1 cellular context compared by ENCODE assay signal in genomic region chr10:53356616-53357349, GRCh38.
TF ChIP-seq lines count a peak whose summit lies in the region.

No MANE protein-coding gene starts in this region.

TF ChIP-seq in GM23338, 12 proteins besides CTCF, POLR2A, EP300 and RAD21:
- TF ChIP-seq, protein P1, sequence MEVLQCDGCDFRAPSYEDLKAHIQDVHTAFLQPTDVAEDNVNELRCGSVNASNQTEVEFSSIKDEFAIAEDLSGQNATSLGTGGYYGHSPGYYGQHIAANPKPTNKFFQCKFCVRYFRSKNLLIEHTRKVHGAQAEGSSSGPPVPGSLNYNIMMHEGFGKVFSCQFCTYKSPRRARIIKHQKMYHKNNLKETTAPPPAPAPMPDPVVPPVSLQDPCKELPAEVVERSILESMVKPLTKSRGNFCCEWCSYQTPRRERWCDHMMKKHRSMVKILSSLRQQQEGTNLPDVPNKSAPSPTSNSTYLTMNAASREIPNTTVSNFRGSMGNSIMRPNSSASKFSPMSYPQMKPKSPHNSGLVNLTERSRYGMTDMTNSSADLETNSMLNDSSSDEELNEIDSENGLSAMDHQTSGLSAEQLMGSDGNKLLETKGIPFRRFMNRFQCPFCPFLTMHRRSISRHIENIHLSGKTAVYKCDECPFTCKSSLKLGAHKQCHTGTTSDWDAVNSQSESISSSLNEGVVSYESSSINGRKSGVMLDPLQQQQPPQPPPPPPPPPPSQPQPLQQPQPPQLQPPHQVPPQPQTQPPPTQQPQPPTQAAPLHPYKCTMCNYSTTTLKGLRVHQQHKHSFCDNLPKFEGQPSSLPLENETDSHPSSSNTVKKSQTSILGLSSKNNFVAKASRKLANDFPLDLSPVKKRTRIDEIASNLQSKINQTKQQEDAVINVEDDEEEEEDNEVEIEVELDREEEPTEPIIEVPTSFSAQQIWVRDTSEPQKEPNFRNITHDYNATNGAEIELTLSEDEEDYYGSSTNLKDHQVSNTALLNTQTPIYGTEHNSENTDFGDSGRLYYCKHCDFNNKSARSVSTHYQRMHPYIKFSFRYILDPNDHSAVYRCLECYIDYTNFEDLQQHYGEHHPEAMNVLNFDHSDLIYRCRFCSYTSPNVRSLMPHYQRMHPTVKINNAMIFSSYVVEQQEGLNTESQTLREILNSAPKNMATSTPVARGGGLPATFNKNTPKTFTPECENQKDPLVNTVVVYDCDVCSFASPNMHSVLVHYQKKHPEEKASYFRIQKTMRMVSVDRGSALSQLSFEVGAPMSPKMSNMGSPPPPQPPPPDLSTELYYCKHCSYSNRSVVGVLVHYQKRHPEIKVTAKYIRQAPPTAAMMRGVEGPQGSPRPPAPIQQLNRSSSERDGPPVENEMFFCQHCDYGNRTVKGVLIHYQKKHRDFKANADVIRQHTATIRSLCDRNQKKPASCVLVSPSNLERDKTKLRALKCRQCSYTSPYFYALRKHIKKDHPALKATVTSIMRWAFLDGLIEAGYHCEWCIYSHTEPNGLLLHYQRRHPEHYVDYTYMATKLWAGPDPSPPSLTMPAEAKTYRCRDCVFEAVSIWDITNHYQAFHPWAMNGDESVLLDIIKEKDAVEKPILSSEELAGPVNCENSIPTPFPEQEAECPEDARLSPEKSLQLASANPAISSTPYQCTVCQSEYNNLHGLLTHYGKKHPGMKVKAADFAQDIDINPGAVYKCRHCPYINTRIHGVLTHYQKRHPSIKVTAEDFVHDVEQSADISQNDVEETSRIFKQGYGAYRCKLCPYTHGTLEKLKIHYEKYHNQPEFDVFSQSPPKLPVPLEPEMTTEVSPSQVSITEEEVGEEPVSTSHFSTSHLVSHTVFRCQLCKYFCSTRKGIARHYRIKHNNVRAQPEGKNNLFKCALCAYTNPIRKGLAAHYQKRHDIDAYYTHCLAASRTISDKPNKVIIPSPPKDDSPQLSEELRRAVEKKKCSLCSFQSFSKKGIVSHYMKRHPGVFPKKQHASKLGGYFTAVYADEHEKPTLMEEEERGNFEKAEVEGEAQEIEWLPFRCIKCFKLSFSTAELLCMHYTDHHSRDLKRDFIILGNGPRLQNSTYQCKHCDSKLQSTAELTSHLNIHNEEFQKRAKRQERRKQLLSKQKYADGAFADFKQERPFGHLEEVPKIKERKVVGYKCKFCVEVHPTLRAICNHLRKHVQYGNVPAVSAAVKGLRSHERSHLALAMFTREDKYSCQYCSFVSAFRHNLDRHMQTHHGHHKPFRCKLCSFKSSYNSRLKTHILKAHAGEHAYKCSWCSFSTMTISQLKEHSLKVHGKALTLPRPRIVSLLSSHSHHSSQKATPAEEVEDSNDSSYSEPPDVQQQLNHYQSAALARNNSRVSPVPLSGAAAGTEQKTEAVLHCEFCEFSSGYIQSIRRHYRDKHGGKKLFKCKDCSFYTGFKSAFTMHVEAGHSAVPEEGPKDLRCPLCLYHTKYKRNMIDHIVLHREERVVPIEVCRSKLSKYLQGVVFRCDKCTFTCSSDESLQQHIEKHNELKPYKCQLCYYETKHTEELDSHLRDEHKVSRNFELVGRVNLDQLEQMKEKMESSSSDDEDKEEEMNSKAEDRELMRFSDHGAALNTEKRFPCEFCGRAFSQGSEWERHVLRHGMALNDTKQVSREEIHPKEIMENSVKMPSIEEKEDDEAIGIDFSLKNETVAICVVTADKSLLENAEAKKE (CRISPR knock-in tag; IDR thresholded peaks at IDR 0.05), result no peak
- TF ChIP-seq STAT1 (IDR thresholded peaks at IDR 0.05; ENCODE audit: unreplicated experiment), result no peak
- TF ChIP-seq ZNF331 (CRISPR knock-in tag; IDR thresholded peaks at IDR 0.05; ENCODE audit: low read depth), result no peak
- TF ChIP-seq NANOG (IDR thresholded peaks at IDR 0.05; ENCODE audit: borderline replicate concordance), result no peak
- TF ChIP-seq CREB1 (CRISPR knock-in tag; IDR thresholded peaks at IDR 0.05; ENCODE audit: low read depth), result no peak
- no peak for TF ChIP-seq REST (IDR thresholded peaks at IDR 0.05; ENCODE audit: unreplicated experiment)
- no peak for TF ChIP-seq POLR2AphosphoS5 (IDR thresholded peaks at IDR 0.05; ENCODE audit: low read depth)
- no peak for TF ChIP-seq JUNB (IDR thresholded peaks at IDR 0.05; ENCODE audit: unreplicated experiment)
- no peak for TF ChIP-seq EZH2phosphoT487 (IDR thresholded peaks at IDR 0.05; ENCODE audit: unreplicated experiment)
- TF ChIP-seq EZH2 (IDR thresholded peaks at IDR 0.05; ENCODE audit: low read depth, unreplicated experiment), result no peak
- no peak for TF ChIP-seq ETS1 (IDR thresholded peaks at IDR 0.05)
- TF ChIP-seq ZNF114 (CRISPR knock-in tag; IDR thresholded peaks at IDR 0.05), result no peak
